In genomic region chr2:169106125-169106524, GRCh38 we compare ENCODE assay signal across 15 cellular contexts. TPM values are rescaled to one million over a fixed set of nuclear protein-coding genes. Genes with fewer than 3 reads are reported as not detected.
"Had no signal": no experiment of that assay in that cellular context is flagged by ENCODE, and none has a peak within 500 bp of the region (broad histone marks: within the 10 kb centered on the region; RNA-seq: fewer than 3 reads in every experiment).

No MANE protein-coding gene starts in this region.

- H3K27ac Mint-ChIP-seq: WTC11 had no signal

- H3K4me3 Mint-ChIP-seq: activated T-cell treated with anti-CD3 and anti-CD28 coated beads, Interleukin-2, amount 50 U/mL, for 24 hours; WTC11 had no signal

- H3K36me3 Mint-ChIP-seq: WTC11 had no signal

- H3K9me3 Mint-ChIP-seq: WTC11 had no signal

- DNase-seq: activated CD4-positive, alpha-beta T cell treated with anti-CD3 and anti-CD28 coated beads for 4 hours; activated effector memory CD4-positive, alpha-beta T cell treated with anti-CD3 and anti-CD28 coated beads, Interleukin-2, amount 50 U/mL, for 16 hours; activated T-cell treated with anti-CD3 and anti-CD28 coated beads, Interleukin-2, amount 50 U/mL, for 24 hours; midbrain; pancreas; sigmoid colon; stimulated activated CD4-positive, alpha-beta T cell treated with anti-CD3 and anti-CD28 coated beads, Interleukin-1b, Interleukin-23, amount 100 ng/mL, for 48 hours; substantia nigra; T-helper 17 cell; uterus had no signal

- H3K27me3 Mint-ChIP-seq: activated T-cell treated with anti-CD3 and anti-CD28 coated beads, Interleukin-2, amount 50 U/mL, for 24 hours had no signal

- ATAC-seq: gastroesophageal sphincter, left lobe of liver, pancreas, T-helper 17 cell, WTC11 had no signal

RNA-seq across cellular contexts. Expression of gene DHRS9, which starts 36.8 kb away (rescaled TPM):
- total RNA-seq: lung microvascular endothelial cell, myocyte, T-helper 17 cell, WTC11 had no signal
